ENCODE assay signal across 11 cellular contexts in genomic region chr16:87856796-87857228, GRCh38. TPM values are rescaled to one million over a fixed set of nuclear protein-coding genes. Genes with fewer than 3 reads are reported as not detected.
DNase-seq lines count a peak whose midpoint lies in the region; ATAC-seq and TF ChIP-seq lines count a peak whose summit lies in the region.
"Had no signal": no experiment of that assay in that cellular context is flagged by ENCODE, and none has a peak within 500 bp of the region (broad histone marks: within the 10 kb centered on the region; RNA-seq: fewer than 3 reads in every experiment).

No MANE protein-coding gene starts in this region.

- no peak for DNase-seq in GM12865 (ENCODE audit: low read depth)
- DNase-seq in T-helper 17 cell = no peak
- no peak for DNase-seq in stimulated activated effector memory CD8-positive, alpha-beta T cell treated with anti-CD3 and anti-CD28 coated beads, Interleukin-12 subunit alpha, Interleukin-12 subunit beta, amount 100 ng/mL, for 72 hours (ENCODE audit: low spot score in 2 of 2)
- no peak for DNase-seq in NCI-H1436 treated with DMSO at 0.1 percent for 48 hours (lab: John Stamatoyannopoulos, UW)
- DNase-seq in MM.1S = no peak
- DNase-seq in NCI-H2029 (lab: John Stamatoyannopoulos, UW) = no peak
- no peak for DNase-seq in DMS 273 treated with DMSO at 0.1 percent for 48 hours (lab: John Stamatoyannopoulos, UW)

- no peak for ATAC-seq in T-helper 17 cell
- ATAC-seq in gastroesophageal sphincter = no peak
- no peak for ATAC-seq in stimulated activated effector memory CD8-positive, alpha-beta T cell treated with anti-CD3 and anti-CD28 coated beads, Interleukin-12 subunit alpha, Interleukin-12 subunit beta, amount 100 ng/mL, for 72 hours
- ATAC-seq: HCT116 had no signal

- TF ChIP-seq CTCF in GM12865 (IDR thresholded peaks at IDR 0.05; ENCODE audit: insufficient read depth, low read depth, low read length, missing control alignments) (no peak), gastroesophageal sphincter (IDR thresholded peaks at IDR 0.05) (no peak), MM.1S (IDR thresholded peaks at IDR 0.05; ENCODE audit: low read length) (no peak)

- no peaks in the 10 kb centered on the region for H3K27me3 Mint-ChIP-seq in T-helper 17 cell

- H3K9me3 Mint-ChIP-seq in stimulated activated effector memory CD8-positive, alpha-beta T cell treated with anti-CD3 and anti-CD28 coated beads, Interleukin-12 subunit alpha, Interleukin-12 subunit beta, amount 100 ng/mL, for 72 hours = no peaks in the 10 kb centered on the region

- H3K4me2 ChIP-seq in MM.1S (ENCODE audit: low read depth, low read length) = no peak overlapping the region

- peak overlapping the region; percentile 90 for H3K27ac Mint-ChIP-seq in T-helper 17 cell
- H3K27ac Mint-ChIP-seq in stimulated activated effector memory CD8-positive, alpha-beta T cell treated with anti-CD3 and anti-CD28 coated beads, Interleukin-12 subunit alpha, Interleukin-12 subunit beta, amount 100 ng/mL, for 72 hours = peak overlapping the region; percentile 97

- peaks cover 90% of the 10 kb centered on the region for H3K79me2 ChIP-seq in MM.1S (ENCODE audit: low read length)
- H3K79me2 ChIP-seq: parathyroid adenoma had no signal

- H3K9me2 ChIP-seq in MM.1S (replicated peaks; ENCODE audit: insufficient read depth, low read length) = no peaks in the 10 kb centered on the region

- H3K4me3 Mint-ChIP-seq in T-helper 17 cell = peak overlapping the region; percentile 75
- H3K4me3 Mint-ChIP-seq in stimulated activated effector memory CD8-positive, alpha-beta T cell treated with anti-CD3 and anti-CD28 coated beads, Interleukin-12 subunit alpha, Interleukin-12 subunit beta, amount 100 ng/mL, for 72 hours = peak overlapping the region; percentile 99

- H3K9me3 ChIP-seq in T-helper 17 cell (ENCODE audit: control insufficient read depth, low read length, poor library complexity, severe bottlenecking) = no peaks in the 10 kb centered on the region
- no peaks in the 10 kb centered on the region for H3K9me3 ChIP-seq in gastroesophageal sphincter
- H3K9me3 ChIP-seq in MM.1S (replicated peaks; ENCODE audit: insufficient read depth, low read length) = no peaks in the 10 kb centered on the region
- H3K9me3 ChIP-seq: heart left ventricle had no signal

- no peak for TF ChIP-seq EP300 in gastroesophageal sphincter (IDR thresholded peaks at IDR 0.05)

- no peaks in the 10 kb centered on the region for H3F3A ChIP-seq in MM.1S (ENCODE audit: insufficient read depth, low read length)

- WGBS in gastroesophageal sphincter (ENCODE audit: low coverage in 1 of 2), 2 donors = 80% methylated on average over 1 of the region's 15 CpGs; no CpG with 5 or more reads in 1 of the 2 donors

- H3K36me3 Mint-ChIP-seq in T-helper 17 cell (ENCODE audit: low read depth) = no peaks in the 10 kb centered on the region
- H3K36me3 Mint-ChIP-seq in stimulated activated effector memory CD8-positive, alpha-beta T cell treated with anti-CD3 and anti-CD28 coated beads, Interleukin-12 subunit alpha, Interleukin-12 subunit beta, amount 100 ng/mL, for 72 hours = peaks cover 100% of the 10 kb centered on the region

- no peak overlapping the region for H2AFZ ChIP-seq in MM.1S (ENCODE audit: low read length)
- H2AFZ ChIP-seq: parathyroid adenoma had no signal

- peaks cover 26% of the 10 kb centered on the region for H3K4me1 Mint-ChIP-seq in T-helper 17 cell
- peaks cover 92% of the 10 kb centered on the region for H3K4me1 Mint-ChIP-seq in stimulated activated effector memory CD8-positive, alpha-beta T cell treated with anti-CD3 and anti-CD28 coated beads, Interleukin-12 subunit alpha, Interleukin-12 subunit beta, amount 100 ng/mL, for 72 hours

- H3K27ac ChIP-seq in gastroesophageal sphincter (peak overlapping the region; percentile 4 to 84 (median 81)), MM.1S (ENCODE audit: low read length) (no peak overlapping the region)
- H3K27ac ChIP-seq: parathyroid adenoma had no signal

- no peaks in the 10 kb centered on the region; the same call in 1 of the 2 replicates for H4K20me1 ChIP-seq in MM.1S (ENCODE audit: insufficient read depth, low read length)

- TF ChIP-seq POLR2A in gastroesophageal sphincter (IDR thresholded peaks at IDR 0.05) = no peak

- H3K36me3 ChIP-seq in gastroesophageal sphincter (no peaks in the 10 kb centered on the region), MM.1S (replicated peaks; ENCODE audit: insufficient read depth, low read length) (no peaks in the 10 kb centered on the region)
- H3K36me3 ChIP-seq: heart left ventricle had no signal

- peaks cover 0 to 100% (median 27%) of the 10 kb centered on the region in 3 donors for H3K4me1 ChIP-seq in gastroesophageal sphincter
- H3K4me1 ChIP-seq in MM.1S (ENCODE audit: low read length) = no peaks in the 10 kb centered on the region

- no peak overlapping the region for H3K9ac ChIP-seq in MM.1S (ENCODE audit: low read length)
- H3K9ac ChIP-seq: parathyroid adenoma had no signal

- H3K27me3 ChIP-seq in gastroesophageal sphincter (no peaks in the 10 kb centered on the region), MM.1S (replicated peaks; ENCODE audit: insufficient read depth, low read length) (no peaks in the 10 kb centered on the region)
- H3K27me3 ChIP-seq: heart left ventricle had no signal

- H3K4me3 ChIP-seq in GM12865 (ENCODE audit: low read depth, low read length) (peak overlapping the region; percentile 50), gastroesophageal sphincter (no peak overlapping the region), MM.1S (ENCODE audit: low read length) (no peak overlapping the region)

RNA-seq across cellular contexts. Expression of gene SLC7A5, which starts 12.5 kb away (rescaled TPM):
- 10 to 100 TPM; 50.4 to 53.9 TPM for total RNA-seq in T-helper 17 cell
- total RNA-seq in gastroesophageal sphincter = 10 to 100 TPM in 1 of 4 donors, 1 to 10 TPM in 3; 3.1 to 10.4 (median 6.0) TPM

Comparison
In these comparisons a context has a peak if more than half of its experiments do, and no peak if none do; other contexts are left out.
1. RNA of gene SLC7A5, which starts 12.5 kb away (total RNA-seq): 50.4 to 53.9 TPM in T-helper 17 cell; 3.1 to 10.4 TPM in gastroesophageal sphincter; every median in the first group is over 4 times any median in the second.